1 cellular context compared by ENCODE assay signal in genomic region chr3:10292505-10293419, GRCh38.
TF ChIP-seq lines count a peak whose summit lies in the region.

Gene GHRL, minus strand, starts transcription at chr3:10292947. Its CDS starts 2,767 bp downstream, at chr3:10290180.

TF ChIP-seq in K562, 482 proteins besides CTCF, POLR2A, EP300 and RAD21 (continued from another document and continues in another):
- TF ChIP-seq ZBTB40 (IDR thresholded peaks at IDR 0.05) (peak; percentile 48; the same call in 1 of the 2 replicates), ZBTB40 (CRISPR knock-in tag; IDR thresholded peaks at IDR 0.05) (no peak), KDM1A (IDR thresholded peaks at IDR 0.05) (no peak), PHTF2 (CRISPR knock-in tag; IDR thresholded peaks at IDR 0.05) (no peak), ZNF311 (CRISPR knock-in tag; IDR thresholded peaks at IDR 0.05) (no peak), RREB1 (CRISPR knock-in tag; IDR thresholded peaks at IDR 0.05) (no peak), CREBBP (IDR thresholded peaks at IDR 0.05; ENCODE audit: low read depth, low read length) (no peak), TEAD4 (IDR thresholded peaks at IDR 0.05; ENCODE audit: low read length) (peak; percentile 69), TEAD4 (CRISPR knock-in tag; IDR thresholded peaks at IDR 0.05; ENCODE audit: borderline replicate concordance) (no peak), ZNF174 (CRISPR knock-in tag; IDR thresholded peaks at IDR 0.05) (no peak), ZNF143 (CRISPR knock-in tag; IDR thresholded peaks at IDR 0.05) (no peak), TSC22D4 (tag; IDR thresholded peaks at IDR 0.05) (no peak), NELFE (IDR thresholded peaks at IDR 0.05; ENCODE audit: insufficient read depth, insufficient read length) (no peak), NR3C1 (CRISPR knock-in tag; IDR thresholded peaks at IDR 0.05) (no peak), ZNF445 (CRISPR knock-in tag; IDR thresholded peaks at IDR 0.05; ENCODE audit: low read depth) (no peak), CHAMP1 (IDR thresholded peaks at IDR 0.05) (no peak), ZNF384 (IDR thresholded peaks at IDR 0.05; ENCODE audit: low read depth, low read length) (no peak), ZNF449 (CRISPR knock-in tag; IDR thresholded peaks at IDR 0.05) (no peak), SMARCC2 (IDR thresholded peaks at IDR 0.05; ENCODE audit: low read depth) (no peak), HNRNPL (IDR thresholded peaks at IDR 0.05; ENCODE audit: low read depth, low read length) (no peak), POLR3G (IDR thresholded peaks at IDR 0.05; ENCODE audit: extremely low read depth, insufficient read length, insufficient replicate concordance) (no peak), ZNF551 (CRISPR knock-in tag; IDR thresholded peaks at IDR 0.05) (no peak), WHSC1 (IDR thresholded peaks at IDR 0.05; ENCODE audit: low read length) (no peak), TAF7 (tag; IDR thresholded peaks at IDR 0.05) (no peak), MCM3 (IDR thresholded peaks at IDR 0.05) (no peak), TBL1XR1 (IDR thresholded peaks at IDR 0.05; ENCODE audit: low read length in 2 of 2) (no peak), ZFP30 (CRISPR knock-in tag; IDR thresholded peaks at IDR 0.05; ENCODE audit: borderline replicate concordance) (no peak), FOXK2 (conservative IDR thresholded peaks at IDR 0.05 in 1 of 2, IDR thresholded peaks at IDR 0.05 in 1 of 2; ENCODE audit: low read depth in 2 of 2) (peak in 1 of 2 experiments; percentile 33; a peak in 1 of 4 replicates), CHD1 (IDR thresholded peaks at IDR 0.05; ENCODE audit: low read length) (no peak), ZNF239 (CRISPR knock-in tag; IDR thresholded peaks at IDR 0.05) (no peak), ZNF217 (CRISPR knock-in tag; IDR thresholded peaks at IDR 0.05) (no peak), NCOR1 (IDR thresholded peaks at IDR 0.05) (peak; percentile 31; the same call in 1 of the 2 replicates), POLR2AphosphoS2 (IDR thresholded peaks at IDR 0.05; ENCODE audit: low read length) (no peak; the same call in 1 of the 2 replicates), ZNF395 (CRISPR knock-in tag; IDR thresholded peaks at IDR 0.05) (peak; percentile 77), MTA3 (IDR thresholded peaks at IDR 0.05; ENCODE audit: borderline replicate concordance) (peak; percentile 58; the same call in 1 of the 2 replicates), DMBX1 (CRISPR knock-in tag; IDR thresholded peaks at IDR 0.05; ENCODE audit: borderline replicate concordance) (peak; percentile 18; the same call in 1 of the 2 replicates), PBX2 (CRISPR knock-in tag; IDR thresholded peaks at IDR 0.05; ENCODE audit: low read depth) (no peak), PBX2 (tag; conservative IDR thresholded peaks at IDR 0.05; ENCODE audit: low read depth) (no peak), ZNF165 (CRISPR knock-in tag; IDR thresholded peaks at IDR 0.05; ENCODE audit: borderline replicate concordance) (no peak), RB1 (IDR thresholded peaks at IDR 0.05; ENCODE audit: low read depth) (no peak), SMARCA4 (IDR thresholded peaks at IDR 0.05) (peak; percentile 71)
